In the genomic region with DNA sequence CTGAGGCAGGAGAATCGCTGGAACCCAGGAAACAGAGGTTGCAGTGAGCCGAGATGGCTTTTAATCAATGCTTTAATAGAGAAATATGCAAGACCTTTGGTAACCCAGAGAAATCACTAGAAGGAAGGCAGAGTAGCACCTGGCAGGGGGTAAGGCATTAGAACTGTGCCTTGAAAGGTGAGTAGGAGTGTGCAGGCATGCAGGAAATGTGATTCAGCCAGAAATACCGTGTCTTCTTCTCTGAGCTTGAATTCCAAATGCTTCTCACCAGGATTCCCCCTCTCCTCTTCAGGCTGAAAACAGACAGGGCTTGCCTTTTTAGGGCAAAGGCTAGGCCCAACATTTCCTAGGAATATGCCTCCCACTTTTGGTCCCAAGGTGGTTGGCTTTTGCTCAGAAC, we compare ENCODE assay signal across 1 cellular context.
TF ChIP-seq lines count a peak whose summit lies in the region.

No MANE protein-coding gene starts in this region.

TF ChIP-seq in H1, 55 proteins besides CTCF, POLR2A, EP300 and RAD21:
- TF ChIP-seq BACH1 (IDR thresholded peaks at IDR 0.05; ENCODE audit: low read length) (no peak), TCF12 (IDR thresholded peaks at IDR 0.05; ENCODE audit: low read depth, low read length) (no peak), SRF (IDR thresholded peaks at IDR 0.05; ENCODE audit: low read depth, low read length) (0 out of 2 replicates have a peak, but pooled peaks have one; percentile 44), TEAD4 (IDR thresholded peaks at IDR 0.05; ENCODE audit: low read depth, low read length) (no peak)
TF ChIP-seq in H1: peak in this region for 1.
